In genomic region chr1:3347257-3348020, GRCh38 we compare ENCODE assay signal across 24 cellular contexts.
A peak's percentile ranks its signal among the peaks of the same experiment; 100 is the strongest.
DNase-seq lines count a peak whose midpoint lies in the region; ATAC-seq and TF ChIP-seq lines count a peak whose summit lies in the region.
"Had no signal": no experiment of that assay in that cellular context is flagged by ENCODE, and none has a peak within 500 bp of the region (broad histone marks: within the 10 kb centered on the region; RNA-seq: fewer than 3 reads in every experiment).

No MANE protein-coding gene starts in this region.

- H3K4me3 ChIP-seq in cardiac muscle cell (no peak overlapping the region), mucosa of stomach (ENCODE audit: low read length) (no peak overlapping the region), tibial artery (no peak overlapping the region)
- H3K4me3 ChIP-seq: neural progenitor cell, suprapubic skin, uterus had no signal

- H3K9ac ChIP-seq in mucosa of stomach (ENCODE audit: low read length), result peak overlapping the region; percentile 28
- H3K9ac ChIP-seq: neural progenitor cell had no signal

- H3K36me3 Mint-ChIP-seq in chondrocyte (ENCODE audit: low read depth), result peaks cover 12% of the 10 kb centered on the region
- peaks cover 5% of the 10 kb centered on the region for H3K36me3 Mint-ChIP-seq in T-cell

- TF ChIP-seq CTCF in cardiac muscle cell (IDR thresholded peaks at IDR 0.05; ENCODE audit: low read depth, low read length) (no peak), chondrocyte (IDR thresholded peaks at IDR 0.05) (no peak), tibial artery (IDR thresholded peaks at IDR 0.05) (no peak)

- DNase-seq in cardiac muscle cell (ENCODE audit: low read depth in 1 of 2, low spot score in 1 of 2) (no peak), cardiac septum (ENCODE audit: low spot score) (no peak), chondrocyte (ENCODE audit: low spot score) (no peak), tibial artery (peak in 1 of 2 donors; percentile 88), GF-D8 (lab: John Stamatoyannopoulos, UW) (no peak), T-cell (no peak), HuH-7 (ENCODE audit: low spot score) (no peak)
- DNase-seq: activated CD4-positive, alpha-beta T cell treated with anti-CD3 and anti-CD28 coated beads, Interleukin-2, amount 50 U/mL, for 4 hours; activated T-cell treated with anti-CD3 and anti-CD28 coated beads, Interleukin-2, amount 50 U/mL, for 48 hours; CD4-positive, alpha-beta memory T cell; EL; mesenchymal stem cell; NCI-H1417 treated with DMSO at 0.1 percent for 48 hours; NCI-H2081; NCI-H526 treated with DMSO at 0.1 percent for 48 hours; NK-92 treated with Interleukin-12 subunit alpha and Interleukin-12 subunit beta, amount 100 ng/mL, for 24 hours; stimulated activated CD4-positive, alpha-beta T cell treated with anti-CD3 and anti-CD28 coated beads, Interleukin-4, amount 100 ng/mL, for 4 hours; T-helper 17 cell; uterus had no signal

- H3K4me1 ChIP-seq in cardiac muscle cell (ENCODE audit: low read depth) (peaks cover 60% of the 10 kb centered on the region), mucosa of stomach (ENCODE audit: control insufficient read depth, insufficient read depth, low read length) (peaks cover 60% of the 10 kb centered on the region), tibial artery (peaks cover 6 to 72% (median 67%) of the 10 kb centered on the region in 4 donors)

- H3K9me3 ChIP-seq in cardiac muscle cell (ENCODE audit: low read depth) (no peaks in the 10 kb centered on the region), mucosa of stomach (ENCODE audit: control insufficient read depth, low read length) (no peaks in the 10 kb centered on the region), tibial artery (peaks cover 0 to 12% (median 0%) of the 10 kb centered on the region in 3 donors)

- H3K27me3 Mint-ChIP-seq in chondrocyte (ENCODE audit: low read depth) (no peaks in the 10 kb centered on the region), T-cell (peaks cover 7 to 8% of the 10 kb centered on the region in 2 donors)

- peak overlapping the region; percentile 27 for H3K27ac Mint-ChIP-seq in chondrocyte (ENCODE audit: unreplicated experiment)
- no peak overlapping the region for H3K27ac Mint-ChIP-seq in T-cell
- H3K27ac Mint-ChIP-seq: CD4-positive, alpha-beta memory T cell; T-helper 17 cell had no signal

- H3K9me3 Mint-ChIP-seq in chondrocyte (ENCODE audit: low read depth) (peaks cover 22% of the 10 kb centered on the region), T-cell (peaks cover 0 to 22% (median 19%) of the 10 kb centered on the region in 3 donors)

- H3K27me3 ChIP-seq in cardiac muscle cell, result no peaks in the 10 kb centered on the region
- H3K27me3 ChIP-seq in mucosa of stomach (ENCODE audit: control insufficient read depth, insufficient read depth, low read length), result no peaks in the 10 kb centered on the region
- H3K27me3 ChIP-seq in tibial artery, result no peaks in the 10 kb centered on the region
- H3K27me3 ChIP-seq: neural progenitor cell, uterus had no signal

- H3K36me3 ChIP-seq in cardiac muscle cell (no peaks in the 10 kb centered on the region), mucosa of stomach (ENCODE audit: control insufficient read depth, insufficient read depth, low read length) (no peaks in the 10 kb centered on the region), tibial artery (no peaks in the 10 kb centered on the region)
- H3K36me3 ChIP-seq: neural progenitor cell, suprapubic skin, uterus had no signal

- peaks cover 32% of the 10 kb centered on the region for H3K4me1 Mint-ChIP-seq in chondrocyte (ENCODE audit: low read depth)
- no peaks in the 10 kb centered on the region for H3K4me1 Mint-ChIP-seq in T-cell
- H3K4me1 Mint-ChIP-seq: CD4-positive, alpha-beta memory T cell had no signal

- no peak for ATAC-seq in T-cell (replicated peaks in 1 of 4)
- ATAC-seq: HCT116, SK-N-SH treated with all-trans-retinoic acid at 6 μM for 48 hours, T-helper 17 cell had no signal

- intact Hi-C loops in cardiac septum (cut with DNase I) (loop anchor here (2.0 to 5.0 kb wide), 5 partner anchors 19 to 277 kb away; no protein-coding TSS in a partner anchor), tibial artery (cut with DNase I; ENCODE audit: low total_unique reads) (no loop called here)

- POLR2A ChIA-PET in T-cell (lab: Charles Lee), result no interaction called here

- H3K4me3 Mint-ChIP-seq in chondrocyte (ENCODE audit: unreplicated experiment), result no peak overlapping the region
- no peak overlapping the region for H3K4me3 Mint-ChIP-seq in T-cell
- H3K4me3 Mint-ChIP-seq: CD4-positive, alpha-beta memory T cell; T-helper 17 cell had no signal

- peak overlapping the region; percentile 99 for H3K27ac ChIP-seq in cardiac muscle cell
- H3K27ac ChIP-seq in tibial artery, result peak overlapping the region; percentile 94
- H3K27ac ChIP-seq: neural progenitor cell, suprapubic skin, uterus had no signal

- CTCF ChIA-PET in T-cell (lab: Charles Lee), result no interaction called here
